ENCODE assay signal across 1 cellular context in the genomic region with DNA sequence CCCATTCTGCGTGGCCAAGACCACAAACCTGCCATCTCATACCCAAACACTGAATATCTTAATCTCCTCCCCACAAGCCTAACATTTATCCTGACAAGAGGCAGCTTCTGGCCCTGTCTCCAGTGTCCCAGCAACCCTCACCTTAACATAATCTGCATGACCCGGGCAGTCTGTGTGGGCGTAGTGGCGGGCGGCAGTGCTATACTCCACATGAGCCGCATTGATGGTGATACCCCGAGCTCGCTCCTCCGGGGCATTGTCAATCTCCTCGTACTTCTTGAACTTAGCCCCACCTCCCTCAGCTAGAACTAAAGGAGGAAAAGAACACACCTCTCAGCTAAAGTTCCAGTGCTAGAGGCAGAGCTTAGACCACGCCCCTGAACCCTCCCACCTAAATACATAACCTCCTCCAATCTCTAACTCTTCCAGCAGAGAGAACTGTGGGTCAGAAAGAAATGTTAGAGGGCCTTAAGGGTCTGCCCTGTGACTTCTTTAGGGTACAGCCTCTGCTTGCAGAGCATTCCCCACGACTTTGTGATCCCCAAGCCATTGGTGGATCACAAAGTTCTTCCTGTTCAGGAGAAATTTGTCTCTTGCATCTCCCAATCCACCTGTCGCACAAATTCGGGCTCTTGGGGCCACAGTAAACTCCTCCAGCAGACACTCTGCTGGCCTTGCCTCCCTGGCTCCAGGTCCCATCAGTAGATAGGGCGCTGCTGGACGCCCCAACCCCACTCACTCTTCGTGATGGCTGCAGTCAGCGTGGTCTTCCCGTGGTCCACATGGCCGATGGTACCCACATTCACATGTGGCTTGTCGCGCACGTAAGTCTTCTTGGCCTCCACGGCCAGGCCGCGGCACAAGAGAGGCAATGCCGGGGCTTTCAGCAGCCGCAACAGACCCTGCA.
TF ChIP-seq lines count a peak whose summit lies in the region.

No MANE protein-coding gene starts in this region.

TF ChIP-seq in IMR-90, 13 proteins besides CTCF, POLR2A, EP300 and RAD21:
- no peak for TF ChIP-seq FOS (IDR thresholded peaks at IDR 0.05; ENCODE audit: low read depth, low read length)
- no peak for TF ChIP-seq MAFK (IDR thresholded peaks at IDR 0.05; ENCODE audit: low read depth, low read length)
- TF ChIP-seq MXI1 (IDR thresholded peaks at IDR 0.05; ENCODE audit: borderline replicate concordance, low read depth, low read length) = 0 out of 2 replicates have a peak, but pooled peaks have one; percentile 62
